Comparison of ENCODE assay signal across 17 cellular contexts in genomic region chr9:105698348-105698747, GRCh38. TPM values are rescaled to one million over a fixed set of nuclear protein-coding genes. Genes with fewer than 3 reads are reported as not detected.
DNase-seq lines count a peak whose midpoint lies in the region; FAIRE-seq and TF ChIP-seq lines count a peak whose summit lies in the region.
"Had no signal": no experiment of that assay in that cellular context is flagged by ENCODE, and none has a peak within 500 bp of the region (broad histone marks: within the 10 kb centered on the region; RNA-seq: fewer than 3 reads in every experiment).

No MANE protein-coding gene starts in this region.

- H3K27me3 Mint-ChIP-seq in astrocyte (ENCODE audit: low read depth, unreplicated experiment) = peaks cover 5% of the 10 kb centered on the region

- H3K4me1 ChIP-seq in astrocyte (ENCODE audit: insufficient read depth, low read length) (peaks cover 10% of the 10 kb centered on the region), skeletal muscle tissue (ENCODE audit: control insufficient read depth in 3 of 3, insufficient read depth in 3 of 3, low read length in 3 of 3) (peaks cover 8 to 27% (median 13%) of the 10 kb centered on the region in 3 donors)

- H3K4me1 Mint-ChIP-seq in astrocyte (ENCODE audit: low read depth, unreplicated experiment) = peaks cover 16% of the 10 kb centered on the region

- no peaks in the 10 kb centered on the region for H4K20me1 ChIP-seq in astrocyte (ENCODE audit: insufficient read depth, low read length)

- H3K36me3 Mint-ChIP-seq in astrocyte (ENCODE audit: low read depth, unreplicated experiment) = no peaks in the 10 kb centered on the region

- no peak overlapping the region for H2AFZ ChIP-seq in astrocyte (ENCODE audit: low read depth, low read length)

- no peak overlapping the region for H3K4me2 ChIP-seq in astrocyte (ENCODE audit: low read length)
- H3K4me2 ChIP-seq: KMS-11 had no signal

- H3K27ac ChIP-seq in astrocyte (ENCODE audit: low read depth, low read length) (no peak overlapping the region), skeletal muscle tissue (ENCODE audit: low read depth, low read length) (peak overlapping the region; percentile 19)
- H3K27ac ChIP-seq: KMS-11 had no signal

- H3K9me3 Mint-ChIP-seq in astrocyte (ENCODE audit: unreplicated experiment) = no peaks in the 10 kb centered on the region
- H3K9me3 Mint-ChIP-seq: CD4-positive, alpha-beta T cell; H9; IgD-negative memory B cell had no signal

- no peak overlapping the region for H3K4me3 Mint-ChIP-seq in astrocyte (ENCODE audit: unreplicated experiment)
- H3K4me3 Mint-ChIP-seq: B cell; CD4-positive, alpha-beta T cell; H9 had no signal

- DNase-seq in GM19239 (ENCODE audit: insufficient read length, low spot score) = no peak
- DNase-seq in astrocyte (ENCODE audit: low read depth) = no peak
- DNase-seq in DMS153 treated with DMSO at 0.1 percent for 48 hours (lab: John Stamatoyannopoulos, UW; ENCODE audit: unreplicated experiment) = no peak
- no peak for DNase-seq in NCI-H1048 (lab: John Stamatoyannopoulos, UW)
- DNase-seq in stimulated activated naive CD4-positive, alpha-beta T cell (lab: John Stamatoyannopoulos, UW) = no peak
- DNase-seq: ACHN; C1 segment of cervical spinal cord; Calu3; CD4-positive, alpha-beta T cell; DMS79 treated with DMSO at 0.1 percent for 48 hours; GOT3; H9 had no signal

- peaks cover 6% of the 10 kb centered on the region for H3K27me3 ChIP-seq in astrocyte (ENCODE audit: insufficient read depth, low read length)
- H3K27me3 ChIP-seq in skeletal muscle tissue (ENCODE audit: control insufficient read depth in 3 of 3, insufficient read depth in 3 of 3, low read length in 3 of 3) = peaks cover 0 to 3% (median 0%) of the 10 kb centered on the region in 3 donors

- H3K4me3 ChIP-seq in astrocyte (ENCODE audit: insufficient read depth, low read depth, low read length) (no peak overlapping the region), skeletal muscle tissue (ENCODE audit: low read length in 3 of 3) (no peak overlapping the region)

- no peak for TF ChIP-seq CTCF in astrocyte (IDR thresholded peaks at IDR 0.05; ENCODE audit: insufficient read depth, low read depth, low read length)

- H3K9ac ChIP-seq in astrocyte (ENCODE audit: low read length) (no peak overlapping the region), skeletal muscle tissue (ENCODE audit: low read depth in 1 of 3, low read length in 3 of 3) (no peak overlapping the region)
- H3K9ac ChIP-seq: KMS-11 had no signal

- FAIRE-seq in GM19239 (lab: Jason Lieb, UNC) (peak; percentile 21), astrocyte (lab: Jason Lieb, UNC) (no peak)

- H3K36me3 ChIP-seq in astrocyte (ENCODE audit: insufficient read depth, low read length) (no peaks in the 10 kb centered on the region), skeletal muscle tissue (ENCODE audit: control insufficient read depth in 3 of 3, insufficient read depth in 3 of 3, low read length in 3 of 3) (no peaks in the 10 kb centered on the region)

- no peaks in the 10 kb centered on the region for H3K9me3 ChIP-seq in astrocyte (ENCODE audit: insufficient read depth, low read depth, low read length)
- H3K9me3 ChIP-seq in skeletal muscle tissue (ENCODE audit: control insufficient read depth in 3 of 3, low read length in 3 of 3) = no peaks in the 10 kb centered on the region

- no peaks in the 10 kb centered on the region for H3K79me2 ChIP-seq in astrocyte (ENCODE audit: insufficient read depth, low read length)

- H3K27ac Mint-ChIP-seq in astrocyte (ENCODE audit: unreplicated experiment) = peak overlapping the region; percentile 13
- H3K27ac Mint-ChIP-seq: B cell; CD4-positive, alpha-beta T cell; H9; IgD-negative memory B cell had no signal

RNA-seq across cellular contexts. Expression of gene TMEM38B, which starts 4.0 kb away (rescaled TPM):
- total RNA-seq in astrocyte (9.3 and 11.4 TPM in 2 replicates), skeletal muscle tissue (144 TPM)

RNA-seq across cellular contexts. Expression of gene TAL2, which starts 36.1 kb away (rescaled TPM):
- total RNA-seq in astrocyte (not detected in 2 replicates), skeletal muscle tissue (12.0 TPM)
- total RNA-seq: Calu3; CD4-positive, alpha-beta T cell; HT1080 had no signal

Comparison
In these comparisons a context has a peak if more than half of its experiments do, and no peak if none do; other contexts are left out.
1. RNA of gene TMEM38B, which starts 4.0 kb away (total RNA-seq): 144 TPM in skeletal muscle tissue (single experiment); 9.3 to 11.4 TPM in astrocyte; every median in the first group is over 10 times any median in the second.
2. RNA of gene TAL2, which starts 36.1 kb away (total RNA-seq): 12.0 TPM in skeletal muscle tissue (single experiment); not detected in astrocyte; every median in the first group is over 10 times any median in the second.